ENCODE assay signal across 19 cellular contexts in the genomic region with DNA sequence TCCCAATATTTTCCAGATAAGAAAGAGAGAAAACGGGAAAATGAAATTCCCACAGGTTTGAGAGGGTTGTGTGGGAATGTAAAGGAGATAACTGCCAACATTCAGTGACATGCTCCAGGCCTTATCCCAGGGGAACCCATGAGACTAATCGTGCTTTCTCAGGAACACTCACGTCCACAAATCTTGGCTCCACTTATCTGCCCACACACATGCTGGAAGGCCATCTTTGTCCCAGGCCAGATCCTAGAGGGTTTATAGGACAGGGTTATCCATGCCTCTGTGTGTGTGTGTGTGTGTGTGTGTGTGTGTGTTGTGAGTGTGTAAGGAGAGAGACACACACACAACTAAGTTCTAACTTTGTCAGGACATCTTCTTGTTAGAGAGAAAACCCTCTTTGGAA.
"Had no signal": no experiment of that assay in that cellular context is flagged by ENCODE, and none has a peak within 500 bp of the region (broad histone marks: within the 10 kb centered on the region; RNA-seq: fewer than 3 reads in every experiment).

No MANE protein-coding gene starts in this region.

- H3K4me1 ChIP-seq: colonic mucosa, gastrocnemius medialis, left lung, thyroid gland had no signal

- H3K4me3 ChIP-seq: colonic mucosa, gastrocnemius medialis, left lung, lung, smooth muscle cell, thyroid gland had no signal

- H3K9me3 ChIP-seq: colonic mucosa, gastrocnemius medialis, left lung, neutrophil, thyroid gland had no signal

- ATAC-seq: gastrocnemius medialis, left lung had no signal

- H3K27ac ChIP-seq: colonic mucosa, gastrocnemius medialis, left lung, neutrophil, thyroid gland had no signal

- H3K36me3 ChIP-seq: colonic mucosa, gastrocnemius medialis, left lung, neutrophil, thyroid gland had no signal

- DNase-seq: cerebellar nuclear complex; colonic mucosa; dermis blood vessel endothelial cell; effector CD4-positive, alpha-beta T cell; endodermal cell; erythroblast; gastrocnemius medialis; islet precursor cell; left lung; mesendoderm; naive B cell; nephron progenitor cell; posterior cingulate gyrus; stimulated activated CD4-positive, alpha-beta T cell treated with anti-CD3 and anti-CD28 coated beads, Interleukin-2, amount 100 ng/mL, for 48 hours; stimulated activated naive CD4-positive, alpha-beta T cell treated with Interleukin-2 at 50 U/mL for 16 hours; thyroid gland had no signal

- H3K27me3 ChIP-seq: colonic mucosa, gastrocnemius medialis, left lung, neutrophil, thyroid gland had no signal
